8 cellular contexts compared by ENCODE assay signal in genomic region chr9:92607773-92608172, GRCh38.
A peak's percentile ranks its signal among the peaks of the same experiment; 100 is the strongest.
DNase-seq lines count a peak whose midpoint lies in the region; ATAC-seq and TF ChIP-seq lines count a peak whose summit lies in the region.

No MANE protein-coding gene starts in this region.

- H3K9me3 ChIP-seq in fibroblast of lung (ENCODE audit: control insufficient read depth, insufficient read depth, low read depth, low read length) = no peaks in the 10 kb centered on the region

- DNase-seq in HFF-Myc (ENCODE audit: extremely low read depth, low read depth) (peak; percentile 92), NCI-H524 (lab: John Stamatoyannopoulos, UW) (peak; percentile 66 to 92), fibroblast of lung (ENCODE audit: low read depth in 2 of 2) (peak; percentile 81 to 90), NAMALWA (ENCODE audit: low spot score) (no peak)
- no peak for DNase-seq in activated CD8-positive, alpha-beta memory T cell treated with anti-CD3 and anti-CD28 coated beads, Interleukin-2, amount 50 U/mL, for 4 hours
- no peak for DNase-seq in activated CD4-positive, CD25-positive, alpha-beta regulatory T cell treated with anti-CD3 and anti-CD28 coated beads, Interleukin-2, amount 50 U/mL, for 72 hours

- H3K36me3 ChIP-seq in fibroblast of lung (ENCODE audit: control insufficient read depth, insufficient read depth, low read length) = peaks cover 6% of the 10 kb centered on the region

- TF ChIP-seq CTCF in HFF-Myc (IDR thresholded peaks at IDR 0.05; ENCODE audit: low read depth, low read length, missing control alignments) (no peak), fibroblast of lung (conservative IDR thresholded peaks at IDR 0.05 in 1 of 2, IDR thresholded peaks at IDR 0.05 in 1 of 2; ENCODE audit: low read depth in 1 of 2, low read length in 2 of 2) (no peak)

- H4K20me1 ChIP-seq in fibroblast of lung (ENCODE audit: control insufficient read depth, extremely low read depth, insufficient read depth, low read length) = no peaks in the 10 kb centered on the region

- no peaks in the 10 kb centered on the region for H3K79me2 ChIP-seq in fibroblast of lung (ENCODE audit: control insufficient read depth, insufficient read depth, low read length)

- ATAC-seq in GM21717 (IDR thresholded peaks at IDR 0.05; ENCODE audit: unreplicated experiment) = no peak

- peaks cover 23% of the 10 kb centered on the region for H3K4me1 ChIP-seq in fibroblast of lung (ENCODE audit: control insufficient read depth, extremely low read depth, insufficient read depth, low read length)

- H3K27me3 ChIP-seq in fibroblast of lung (ENCODE audit: control insufficient read depth, insufficient read depth, low read length) = no peaks in the 10 kb centered on the region

- H3K4me3 ChIP-seq in HFF-Myc (replicated peaks; ENCODE audit: low read depth, low read length) (no peak overlapping the region), fibroblast of lung (replicated peaks in 1 of 4; ENCODE audit: control extremely low read depth in 1 of 4, insufficient read depth in 1 of 4, low read depth in 3 of 4, low read length in 4 of 4) (no peak overlapping the region), skin epidermis (no peak overlapping the region)

- peak overlapping the region; percentile 32 for H3K4me2 ChIP-seq in fibroblast of lung (ENCODE audit: extremely low read depth, insufficient read depth, low read length)

- H2AFZ ChIP-seq in fibroblast of lung (ENCODE audit: low read length) = no peak overlapping the region

- H3K27ac ChIP-seq in fibroblast of lung (ENCODE audit: insufficient read depth, low read length) (peak overlapping the region; percentile 49), skin epidermis (peak overlapping the region in 19 of 21 experiments; percentile 8 to 87 (median 73))

- H3K9ac ChIP-seq in fibroblast of lung (ENCODE audit: insufficient read depth, low read length) = no peak overlapping the region

Comparison
In these comparisons a context has a peak if more than half of its experiments do, and no peak if none do; other contexts are left out.
1. DNase-seq: peak in HFF-Myc (single experiment), NCI-H524 (2 of 2) and fibroblast of lung (2 of 2); none in NAMALWA (single experiment), activated CD8-positive, alpha-beta memory T cell treated with anti-CD3 and anti-CD28 coated beads, Interleukin-2, amount 50 U/mL, for 4 hours (single experiment) and activated CD4-positive, CD25-positive, alpha-beta regulatory T cell treated with anti-CD3 and anti-CD28 coated beads, Interleukin-2, amount 50 U/mL, for 72 hours (single experiment).